ENCODE assay signal across 27 cellular contexts in the genomic region with DNA sequence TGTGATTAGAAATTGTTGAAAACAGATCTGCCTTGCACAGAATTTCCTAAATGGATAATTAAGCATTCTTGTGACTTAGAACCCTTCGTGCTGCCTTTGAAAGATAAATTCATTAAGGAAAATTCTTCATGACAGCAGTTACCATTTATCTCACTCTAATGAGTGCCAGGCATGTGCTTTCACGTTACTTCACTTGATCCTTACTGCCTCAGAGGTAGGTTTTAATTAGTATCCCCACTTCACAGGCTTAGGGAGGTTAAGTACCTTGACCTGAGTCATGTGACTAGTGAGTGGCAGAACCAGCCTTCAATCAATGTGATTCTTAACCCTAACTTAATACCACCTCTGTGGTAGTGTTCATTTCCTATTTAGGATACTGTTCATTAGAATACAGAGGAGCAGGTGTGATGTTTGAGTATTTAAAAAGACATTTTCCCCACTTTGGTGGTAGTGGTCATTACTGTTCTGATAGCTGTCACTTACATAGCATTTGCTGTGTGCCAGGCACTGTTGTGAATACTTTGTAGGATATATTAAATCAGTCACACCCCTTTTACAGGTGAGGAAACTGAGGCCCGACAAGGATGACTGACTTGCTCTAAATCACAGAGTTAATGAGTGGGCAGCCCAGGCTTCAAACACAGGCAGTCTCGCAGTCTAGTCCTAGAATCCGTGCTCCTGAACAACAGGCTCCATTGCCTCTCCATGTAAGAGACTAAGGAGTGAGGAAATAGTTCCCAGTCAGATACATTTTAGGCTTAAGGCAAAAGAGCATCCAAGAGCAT. TPM values are rescaled to one million over a fixed set of nuclear protein-coding genes. Genes with fewer than 3 reads are reported as not detected.
DNase-seq lines count a peak whose midpoint lies in the region; ATAC-seq and TF ChIP-seq lines count a peak whose summit lies in the region.
"Had no signal": no experiment of that assay in that cellular context is flagged by ENCODE, and none has a peak within 500 bp of the region (broad histone marks: within the 10 kb centered on the region; RNA-seq: fewer than 3 reads in every experiment).

No MANE protein-coding gene starts in this region.

- H3K4me1 ChIP-seq in right atrium auricular region, result peaks cover 0 to 52% of the 10 kb centered on the region in 2 donors
- H3K4me1 ChIP-seq in thyroid gland, result peaks cover 31 to 41% of the 10 kb centered on the region in 2 donors
- peaks cover 10% of the 10 kb centered on the region for H3K4me1 ChIP-seq in BE2C

- DNase-seq in NCI-H1105 treated with DMSO at 0.1 percent for 48 hours (lab: John Stamatoyannopoulos, UW), result peak; percentile 14
- DNase-seq in NCI-H1105 (lab: John Stamatoyannopoulos, UW), result no peak
- DNase-seq in right atrium auricular region (ENCODE audit: low spot score), result no peak
- DNase-seq in left ventricle myocardium superior, result no peak
- peak; percentile 31 for DNase-seq in left kidney (ENCODE audit: low read depth, low spot score)
- DNase-seq in thyroid gland, result no peak
- DNase-seq in AG08396 (ENCODE audit: low spot score), result no peak
- DNase-seq in BE2C, result no peak
- DNase-seq: activated CD4-positive, alpha-beta T cell treated with anti-CD3 and anti-CD28 coated beads for 48 hours; activated CD8-positive, alpha-beta memory T cell treated with anti-CD3 and anti-CD28 coated beads for 24 hours; caudate nucleus; CD4-positive, alpha-beta T cell; HCEC 1CT; heart left ventricle; Karpas-422; mucosa of descending colon; NCI-H1694; NCI-H226; PC-3; stimulated activated CD4-positive, alpha-beta T cell treated with anti-CD3 and anti-CD28 coated beads, Interleukin-4, amount 100 ng/mL, for 4 hours; WERI-Rb-1 had no signal

- no peaks in the 10 kb centered on the region for H3K9me3 ChIP-seq in right atrium auricular region
- H3K9me3 ChIP-seq in thyroid gland, result no peaks in the 10 kb centered on the region
- no peaks in the 10 kb centered on the region for H3K9me3 ChIP-seq in BE2C
- H3K9me3 ChIP-seq: heart left ventricle, mucosa of descending colon had no signal

- no peak for TF ChIP-seq POLR2A in thyroid gland (IDR thresholded peaks at IDR 0.05)

- H3K36me3 ChIP-seq in right atrium auricular region, result peaks cover 19% of the 10 kb centered on the region
- no peaks in the 10 kb centered on the region for H3K36me3 ChIP-seq in thyroid gland
- H3K36me3 ChIP-seq in BE2C, result peaks cover 3% of the 10 kb centered on the region

- H3K27ac ChIP-seq in right atrium auricular region (peak overlapping the region; percentile 6 to 22), thyroid gland (no peak overlapping the region)
- H3K27ac ChIP-seq: WERI-Rb-1 had no signal

- H3K4me3 ChIP-seq in right atrium auricular region, result no peak overlapping the region
- H3K4me3 ChIP-seq in thyroid gland (replicated peaks in 1 of 3), result no peak overlapping the region
- H3K4me3 ChIP-seq in BE2C (ENCODE audit: low read depth, low read length), result no peak overlapping the region
- H3K4me3 ChIP-seq: heart left ventricle, mucosa of descending colon had no signal

- intact Hi-C loops in left ventricle myocardium superior (cut with micrococcal nuclease) (no loop called here), thyroid gland (cut with DNase I) (no loop called here)

- TF ChIP-seq CTCF in right atrium auricular region (IDR thresholded peaks at IDR 0.05) (no peak), thyroid gland (IDR thresholded peaks at IDR 0.05) (no peak), BE2C (IDR thresholded peaks at IDR 0.05; ENCODE audit: low read depth, low read length) (no peak)

- H3K27me3 ChIP-seq in right atrium auricular region, result no peaks in the 10 kb centered on the region
- no peaks in the 10 kb centered on the region for H3K27me3 ChIP-seq in thyroid gland
- no peaks in the 10 kb centered on the region for H3K27me3 ChIP-seq in BE2C
- H3K27me3 ChIP-seq: heart left ventricle had no signal

- no peak for ATAC-seq in left ventricle myocardium superior
- ATAC-seq: heart left ventricle; mucosa of descending colon; PC-3; stimulated activated memory B cell treated with anti-CD40 and anti-IgM and Interleukin-4, amounts not matched to agents 10 μg/mL and 1 μg/mL and 100 μg/mL, for 72 hours had no signal

- WGBS in thyroid gland, 2 donors, result 85 to 88% methylated on average over 5 of the region's 5 CpGs

RNA-seq across cellular contexts. Expression of a gene that starts 57.9 kb away (rescaled TPM):
- total RNA-seq in right atrium auricular region (not detected), left ventricle myocardium superior (not detected), thyroid gland (not detected)
- not detected for polyA plus RNA-seq in BE2C (2012; ENCODE audit: insufficient read depth, insufficient read length, low read depth)
- total RNA-seq: CD4-positive, alpha-beta T cell; fibroblast of villous mesenchyme; heart left ventricle; kidney epithelial cell; lung microvascular endothelial cell; PC-3; ureter had no signal
- polyA plus RNA-seq: esophagus, heart left ventricle had no signal

Comparison
In these comparisons a context has a peak if more than half of its experiments do, and no peak if none do; other contexts are left out.
1. DNase-seq: peak in NCI-H1105 treated with DMSO at 0.1 percent for 48 hours (single experiment) and left kidney (single experiment); none in NCI-H1105 (single experiment), right atrium auricular region (single experiment), left ventricle myocardium superior (single experiment), thyroid gland (0 of 2), AG08396 (single experiment) and BE2C (single experiment).
2. H3K27ac ChIP-seq: peak in right atrium auricular region (2 of 2); none in thyroid gland (0 of 3).